In genomic region chr10:11880169-11881027, GRCh38 we compare ENCODE assay signal across 20 cellular contexts. TPM values are rescaled to one million over a fixed set of nuclear protein-coding genes. Genes with fewer than 3 reads are reported as not detected.
DNase-seq lines count a peak whose midpoint lies in the region; ATAC-seq, FAIRE-seq and TF ChIP-seq lines count a peak whose summit lies in the region.
"Had no signal": no experiment of that assay in that cellular context is flagged by ENCODE, and none has a peak within 500 bp of the region (broad histone marks: within the 10 kb centered on the region; RNA-seq: fewer than 3 reads in every experiment).

No MANE protein-coding gene starts in this region.

- CTCF ChIA-PET in activated naive CD4-positive, alpha-beta T cell treated with anti-CD3 and anti-CD28 coated beads for 36 hours (lab: Charles Lee), result no interaction called here
- CTCF ChIA-PET in H1 (lab: Charles Lee; ENCODE audit: partially characterized antibody), result interaction anchor here (0.6 to 4.3 kb wide), 37 partner anchors 8 to 468 kb away, joined by 3 to 34 read pairs (median 4); no protein-coding TSS in a partner anchor

- H3K4me2 ChIP-seq in H1 (ENCODE audit: insufficient read depth in 1 of 2, low read depth in 2 of 2, low read length in 2 of 2), result no peak overlapping the region
- no peak overlapping the region for H3K4me2 ChIP-seq in mesendoderm (ENCODE audit: low read length)

- no peaks in the 10 kb centered on the region for H4K20me1 ChIP-seq in H1 (replicated peaks in 1 of 2; ENCODE audit: control insufficient read depth in 1 of 2, insufficient read depth in 2 of 2, low read length in 2 of 2)

- no peaks in the 10 kb centered on the region for H3K27me3 ChIP-seq in H1 (replicated peaks in 1 of 4; ENCODE audit: control insufficient read depth in 3 of 4, extremely low read depth in 1 of 4, insufficient read depth in 3 of 4, low read length in 3 of 4)
- H3K27me3 ChIP-seq in mesendoderm (ENCODE audit: insufficient read depth, low read length, poor library complexity), result no peaks in the 10 kb centered on the region
- no peaks in the 10 kb centered on the region for H3K27me3 ChIP-seq in aorta (ENCODE audit: control insufficient read depth in 1 of 2, insufficient read depth in 2 of 2, low read length in 1 of 2)
- H3K27me3 ChIP-seq in vagina, result no peaks in the 10 kb centered on the region
- H3K27me3 ChIP-seq: BE2C, testis had no signal

- no peak for TF ChIP-seq EP300 in H1 (IDR thresholded peaks at IDR 0.05; ENCODE audit: borderline replicate concordance in 1 of 2, low read depth in 2 of 2, low read length in 2 of 2)

- H3K18ac ChIP-seq in H1 (ENCODE audit: extremely low read depth, low read length) (peak overlapping the region; percentile 38), mesendoderm (ENCODE audit: low read length) (no peak overlapping the region)

- peak; percentile 25 to 43 (median 38); a peak in 3 of 4 replicates for TF ChIP-seq CTCF in H1 (IDR thresholded peaks at IDR 0.05; ENCODE audit: control extremely low read depth in 1 of 3, insufficient read depth in 1 of 3, low read depth in 1 of 3, low read length in 3 of 3)
- no peak for TF ChIP-seq CTCF in vagina (IDR thresholded peaks at IDR 0.05)

- H2BK12ac ChIP-seq in H1 (ENCODE audit: low read depth, low read length), result 0 out of 2 replicates have a peak overlapping the region, but pooled peaks have one; percentile 27

- no peak overlapping the region for H3K4me3 ChIP-seq in H1 (ENCODE audit: extremely low read depth in 1 of 4, insufficient read depth in 2 of 4, low read depth in 3 of 4, low read length in 4 of 4)
- H3K4me3 ChIP-seq in mesendoderm (ENCODE audit: low read length), result no peak overlapping the region
- H3K4me3 ChIP-seq in aorta (ENCODE audit: low read length in 2 of 2), result no peak overlapping the region
- no peak overlapping the region for H3K4me3 ChIP-seq in vagina
- H3K4me3 ChIP-seq: testis had no signal

- WGBS in H1 (ENCODE audit: extremely low coverage in 1 of 2, insufficient coverage in 1 of 2, insufficient read length in 1 of 2, insufficient replicate concordance in 2 of 2, low coverage in 1 of 2, low lambda C conversion rate in 2 of 2, missing lambda C conversion rate in 1 of 2), 2 experiments, result 85% methylated on average over 30 of the region's 31 CpGs; no CpG with 5 or more reads in 1 of the 2 experiments
- no CpG with 5 or more reads among the region's 31 CpGs for WGBS in mesendoderm (ENCODE audit: extremely low coverage, insufficient coverage, low lambda C conversion rate)
- 87 to 89% methylated on average over 23 to 31 of the region's 31 CpGs for WGBS in aorta, 2 donors

- no peak for FAIRE-seq in H1 (lab: Jason Lieb, UNC)

- no peaks in the 10 kb centered on the region for H3K9me3 ChIP-seq in H1 (ENCODE audit: insufficient read depth in 2 of 2, low read depth in 1 of 2, low read length in 1 of 2)
- no peaks in the 10 kb centered on the region for H3K9me3 ChIP-seq in aorta (ENCODE audit: control insufficient read depth, low read length)
- no peaks in the 10 kb centered on the region for H3K9me3 ChIP-seq in vagina
- H3K9me3 ChIP-seq: BE2C, testis had no signal

- peak overlapping the region; percentile 51 for H3K27ac Mint-ChIP-seq in activated naive CD4-positive, alpha-beta T cell treated with anti-CD3 and anti-CD28 coated beads for 36 hours
- H3K27ac Mint-ChIP-seq: activated CD4-positive, alpha-beta memory T cell treated with anti-CD3 and anti-CD28 coated beads for 36 hours had no signal

- H3K79me2 ChIP-seq in H1 (ENCODE audit: control insufficient read depth in 1 of 2, insufficient read depth in 2 of 2, low read length in 2 of 2) (no peaks in the 10 kb centered on the region), mesendoderm (ENCODE audit: control insufficient read depth, insufficient read depth, low read length) (no peaks in the 10 kb centered on the region)

- H2BK120ac ChIP-seq in H1 (replicated peaks; ENCODE audit: low read depth, low read length), result no peak overlapping the region
- H2BK120ac ChIP-seq in mesendoderm (ENCODE audit: low read depth, low read length), result no peak overlapping the region

- ATAC-seq in aorta (ENCODE audit: low FRiP score) (peak; percentile 9), HG02938 (IDR thresholded peaks at IDR 0.05; ENCODE audit: unreplicated experiment) (no peak)

- H2AFZ ChIP-seq in H1 (ENCODE audit: low read length), result peak overlapping the region; percentile 41; the same call in 1 of the 2 replicates

- H3K4me3 Mint-ChIP-seq in activated naive CD4-positive, alpha-beta T cell treated with anti-CD3 and anti-CD28 coated beads for 36 hours, result no peak overlapping the region
- H3K4me3 Mint-ChIP-seq: activated CD4-positive, alpha-beta memory T cell treated with anti-CD3 and anti-CD28 coated beads for 36 hours had no signal

- no peak overlapping the region for H2BK20ac ChIP-seq in H1 (ENCODE audit: low read length)

- TF ChIP-seq RAD21 in H1 (IDR thresholded peaks at IDR 0.05 in 1 of 2, conservative IDR thresholded peaks at IDR 0.05 in 1 of 2; ENCODE audit: low read depth in 2 of 2, low read length in 2 of 2), result peak; percentile 37 to 41

- H3K4ac ChIP-seq in H1 (replicated peaks; ENCODE audit: insufficient read length, low read depth, low read length), result no peak overlapping the region
- H3K4ac ChIP-seq in mesendoderm (ENCODE audit: low read depth, low read length), result no peak overlapping the region

- H2AK5ac ChIP-seq in H1 (ENCODE audit: low read depth, low read length) (no peak overlapping the region), mesendoderm (ENCODE audit: low read length) (no peak overlapping the region)

- H3K79me1 ChIP-seq in H1 (ENCODE audit: low read depth, low read length) (no peaks in the 10 kb centered on the region), mesendoderm (ENCODE audit: low read length) (no peaks in the 10 kb centered on the region)

- no peak overlapping the region for H3K56ac ChIP-seq in H1 (replicated peaks; ENCODE audit: insufficient read length, low read depth, low read length)
- H3K56ac ChIP-seq in mesendoderm (ENCODE audit: low read length), result peak overlapping the region; percentile 25

- peak overlapping the region; percentile 15 for H4K5ac ChIP-seq in H1 (ENCODE audit: insufficient read length, low read depth, low read length)
- no peak overlapping the region for H4K5ac ChIP-seq in mesendoderm (ENCODE audit: low read length)

- no peaks in the 10 kb centered on the region for H3K9me3 Mint-ChIP-seq in activated naive CD4-positive, alpha-beta T cell treated with anti-CD3 and anti-CD28 coated beads for 36 hours
- H3K9me3 Mint-ChIP-seq: activated CD4-positive, alpha-beta memory T cell treated with anti-CD3 and anti-CD28 coated beads for 36 hours had no signal

- H3K9ac ChIP-seq in H1 (replicated peaks in 1 of 4; ENCODE audit: extremely low read depth in 1 of 4, low read depth in 3 of 4, low read length in 3 of 4) (no peak overlapping the region; a peak in 1 of 7 replicates), mesendoderm (ENCODE audit: low read length) (no peak overlapping the region)

- H3K27ac ChIP-seq in H1 (ENCODE audit: low read depth, low read length), result no peak overlapping the region
- H3K27ac ChIP-seq in mesendoderm (ENCODE audit: low read depth, low read length), result no peak overlapping the region
- no peak overlapping the region for H3K27ac ChIP-seq in aorta (ENCODE audit: low read depth in 1 of 2, low read length in 2 of 2)
- no peak overlapping the region for H3K27ac ChIP-seq in vagina
- H3K27ac ChIP-seq: 22Rv1, testis, VCaP had no signal

- H2BK15ac ChIP-seq in H1 (ENCODE audit: low read length) (no peak overlapping the region), mesendoderm (replicated peaks; ENCODE audit: low read depth) (no peak overlapping the region)

- POLR2A ChIA-PET in H1 (lab: Charles Lee; ENCODE audit: partially characterized antibody), result interaction anchor here (1.7 kb wide), 1 partner anchor 11 kb away, joined by 5 read pairs; no protein-coding TSS in a partner anchor

- H3K4me1 Mint-ChIP-seq in activated naive CD4-positive, alpha-beta T cell treated with anti-CD3 and anti-CD28 coated beads for 36 hours (ENCODE audit: low read depth), result no peaks in the 10 kb centered on the region

- no peaks in the 10 kb centered on the region for H3K36me3 Mint-ChIP-seq in activated naive CD4-positive, alpha-beta T cell treated with anti-CD3 and anti-CD28 coated beads for 36 hours (ENCODE audit: low read depth)
- H3K36me3 Mint-ChIP-seq: activated CD4-positive, alpha-beta memory T cell treated with anti-CD3 and anti-CD28 coated beads for 36 hours had no signal

- no peak overlapping the region for H3K23ac ChIP-seq in H1 (ENCODE audit: insufficient read length)
- H3K23ac ChIP-seq in mesendoderm (ENCODE audit: low read length), result no peak overlapping the region

- TF ChIP-seq POLR2A in H1 (IDR thresholded peaks at IDR 0.05; ENCODE audit: control extremely low read depth in 1 of 2, low read depth in 2 of 2, low read length in 2 of 2) (no peak), vagina (IDR thresholded peaks at IDR 0.05) (no peak)

- peak overlapping the region; percentile 56 for H4K91ac ChIP-seq in H1 (replicated peaks; ENCODE audit: insufficient read length, low read length)

- DNase-seq in activated naive CD4-positive, alpha-beta T cell treated with anti-CD3 and anti-CD28 coated beads for 36 hours, result no peak
- no peak for DNase-seq in activated naive CD4-positive, alpha-beta T cell treated with anti-CD3 and anti-CD28 coated beads, Interleukin-2, amount 50 U/mL, for 16 hours
- DNase-seq in H1 (ENCODE audit: low read depth in 1 of 2, low spot score in 2 of 2) (peak in 1 of 2 experiments; percentile 76), mesendoderm (peak; percentile 66), aorta (peak; percentile 40 to 59), DMS 273 (lab: John Stamatoyannopoulos, UW; ENCODE audit: unreplicated experiment) (no peak), vagina (ENCODE audit: extremely low spot score in 2 of 2) (no peak)
- DNase-seq: activated CD4-positive, alpha-beta memory T cell treated with anti-CD3 and anti-CD28 coated beads for 36 hours; activated naive CD4-positive, alpha-beta T cell; anterior cingulate cortex; BE2C; hippocampal formation; kidney glomerular epithelial cell; NCI-H526 treated with DMSO at 0.1 percent for 48 hours; SHP77 treated with DMSO at 0.1 percent for 48 hours; testis had no signal

- no peaks in the 10 kb centered on the region for H3K27me3 Mint-ChIP-seq in activated naive CD4-positive, alpha-beta T cell treated with anti-CD3 and anti-CD28 coated beads for 36 hours (ENCODE audit: low read depth)
- H3K27me3 Mint-ChIP-seq: activated CD4-positive, alpha-beta memory T cell treated with anti-CD3 and anti-CD28 coated beads for 36 hours had no signal

- intact Hi-C loops in activated naive CD4-positive, alpha-beta T cell treated with anti-CD3 and anti-CD28 coated beads for 36 hours (cut with micrococcal nuclease), result no loop called here
- intact Hi-C loops in aorta (cut with DNase I), result no loop called here
- intact Hi-C loops in vagina (cut with DNase I), result no loop called here

- H3K14ac ChIP-seq in H1 (ENCODE audit: insufficient read length), result no peak overlapping the region

- H4K8ac ChIP-seq in H1 (ENCODE audit: extremely low read depth, insufficient read depth, low read length) (no peak overlapping the region), mesendoderm (ENCODE audit: low read depth, low read length) (no peak overlapping the region)

- no peaks in the 10 kb centered on the region for H3K23me2 ChIP-seq in H1 (ENCODE audit: low read depth, low read length)

- H3K4me1 ChIP-seq in H1 (replicated peaks in 1 of 4; ENCODE audit: control insufficient read depth in 3 of 4, insufficient read depth in 4 of 4, low read length in 3 of 4), result peaks cover 6 to 12% (median 7%) of the 10 kb centered on the region in 4 experiments
- H3K4me1 ChIP-seq in mesendoderm (ENCODE audit: control insufficient read depth, low read depth, low read length), result peaks cover 2% of the 10 kb centered on the region
- H3K4me1 ChIP-seq in aorta (ENCODE audit: control insufficient read depth in 1 of 2, insufficient read depth in 2 of 2, low read length in 2 of 2), result no peaks in the 10 kb centered on the region
- H3K4me1 ChIP-seq in vagina, result peaks cover 9% of the 10 kb centered on the region
- H3K4me1 ChIP-seq: BE2C had no signal

- H3K36me3 ChIP-seq in H1 (ENCODE audit: control insufficient read depth in 2 of 4, insufficient read depth in 4 of 4, low read length in 3 of 4), result no peaks in the 10 kb centered on the region
- no peaks in the 10 kb centered on the region for H3K36me3 ChIP-seq in mesendoderm (ENCODE audit: control insufficient read depth, insufficient read depth, low read length)
- H3K36me3 ChIP-seq in aorta (ENCODE audit: control insufficient read depth in 1 of 2, insufficient read depth in 2 of 2, low read length in 1 of 2), result no peaks in the 10 kb centered on the region
- no peaks in the 10 kb centered on the region for H3K36me3 ChIP-seq in vagina
- H3K36me3 ChIP-seq: BE2C had no signal

- H2BK5ac ChIP-seq in H1 (ENCODE audit: low read depth, low read length) (peak overlapping the region; percentile 44; the same call in 1 of the 2 replicates), mesendoderm (ENCODE audit: low read length) (no peak overlapping the region)

RNA-seq across cellular contexts. Expression of gene PROSER2, which starts 57.2 kb away (rescaled TPM):
- total RNA-seq in activated naive CD4-positive, alpha-beta T cell treated with anti-CD3 and anti-CD28 coated beads for 36 hours, result under 1 TPM; 0.57 to 0.83 TPM
- total RNA-seq in H1 (2021; fragmentation: NEBNext Ultra II Directional; extraction: Animal tissue kit (Norgen Biotek cat#: 25700)), result 11.6 and 13.7 TPM in 2 replicates
- polyA plus RNA-seq in H1 (2011; rRNA removed) (3.9 and 6.5 TPM in 2 replicates), aorta (1 to 10 TPM; 1.4 to 2.2 TPM)
- 4.2 TPM for polyA plus RNA-seq in H1 (2011; cell fraction: cytosol; rRNA removed)
- 5.3 TPM for polyA plus RNA-seq in H1 (2011; cell fraction: nucleus; rRNA removed)
- polyA plus RNA-seq in H1 (2012, experiment 1 of 2), result 5.9 to 7.9 TPM (median 7.2 TPM) in 4 replicates
- polyA plus RNA-seq in H1 (2012, experiment 2 of 2), result 6.4 TPM
- polyA plus RNA-seq in H1 (2013, experiment 1 of 2), result 4.6 TPM
- 4.6 TPM for polyA plus RNA-seq in H1 (2013, experiment 2 of 2)
- 3.7 and 5.5 TPM in 2 replicates for polyA minus RNA-seq in H1 (2011; rRNA and poly(A)+ RNA removed)
- polyA minus RNA-seq in H1 (2011; cell fraction: cytosol; rRNA and poly(A)+ RNA removed), result 3.1 TPM
- 4.1 TPM for polyA minus RNA-seq in H1 (2011; cell fraction: nucleus; rRNA and poly(A)+ RNA removed)
- polyA plus RNA-seq in mesendoderm (2013, experiment 1 of 2), result 9.8 TPM
- polyA plus RNA-seq in mesendoderm (2013, experiment 2 of 2), result 9.5 TPM
- total RNA-seq in aorta (1 to 10 TPM; 6.5 to 8.0 TPM), vagina (8.1 TPM)
- total RNA-seq: T-helper 1 cell treated with Interleukin-12 subunit alpha and Interleukin-12 subunit beta and Interleukin-4 antibody, amounts not matched to agents 30 ng/mL and 1 ng/mL, for 36 hours had no signal

Comparison
In these comparisons a context has a peak if more than half of its experiments do, and no peak if none do; other contexts are left out.
1. DNase-seq: peak in mesendoderm (single experiment) and aorta (2 of 2); none in activated naive CD4-positive, alpha-beta T cell treated with anti-CD3 and anti-CD28 coated beads for 36 hours (single experiment), activated naive CD4-positive, alpha-beta T cell treated with anti-CD3 and anti-CD28 coated beads, Interleukin-2, amount 50 U/mL, for 16 hours (single experiment), DMS 273 (single experiment) and vagina (0 of 2).
2. CTCF ChIP-seq: peak in H1 (3 of 3); none in vagina (0 of 3).